Comparison of ENCODE assay signal across 16 cellular contexts in genomic region chr3:11705049-11705448, GRCh38.
DNase-seq lines count a peak whose midpoint lies in the region; ATAC-seq, FAIRE-seq and TF ChIP-seq lines count a peak whose summit lies in the region.
"Had no signal": no experiment of that assay in that cellular context is flagged by ENCODE, and none has a peak within 500 bp of the region (broad histone marks: within the 10 kb centered on the region; RNA-seq: fewer than 3 reads in every experiment).

No MANE protein-coding gene starts in this region.

- DNase-seq in ELF-1 (ENCODE audit: low read depth, low spot score) = peak; percentile 36
- peak; percentile 62 for DNase-seq in RCC 7860 (ENCODE audit: low spot score)
- DNase-seq in H1 (ENCODE audit: low read depth in 1 of 2, low spot score in 2 of 2) = peak in 1 of 2 experiments; percentile 53
- DNase-seq in neuronal stem cell (ENCODE audit: low spot score) = no peak
- DNase-seq in stomach = no peak
- no peak for DNase-seq in COLO668 (lab: John Stamatoyannopoulos, UW; ENCODE audit: unreplicated experiment)
- DNase-seq in DMS 273 treated with DMSO at 0.1 percent for 48 hours (lab: John Stamatoyannopoulos, UW) = no peak
- no peak for DNase-seq in Right ventricle myocardium superior
- DNase-seq: activated CD8-positive, alpha-beta memory T cell treated with anti-CD3 and anti-CD28 coated beads, Interleukin-2, amount 10 ng/mL, durations not matched to agents 7 days and 5 days; adrenal gland; Calu3; NCI-H1436 treated with DMSO at 0.1 percent for 48 hours; NCI-H526 had no signal

- peaks cover 0 to 2% of the 10 kb centered on the region in 2 experiments for H4K20me1 ChIP-seq in H1 (replicated peaks in 1 of 2; ENCODE audit: control insufficient read depth in 1 of 2, insufficient read depth in 2 of 2, low read length in 2 of 2)

- H3K27me3 ChIP-seq in H1 (replicated peaks in 1 of 4; ENCODE audit: control insufficient read depth in 3 of 4, extremely low read depth in 1 of 4, insufficient read depth in 3 of 4, low read length in 3 of 4) (no peaks in the 10 kb centered on the region), neuronal stem cell (ENCODE audit: control insufficient read depth in 3 of 3, insufficient read depth in 3 of 3, low read depth in 1 of 3, low read length in 3 of 3) (no peaks in the 10 kb centered on the region), stomach (no peaks in the 10 kb centered on the region)
- H3K27me3 ChIP-seq: adrenal gland, thyroid gland had no signal

- H3K36me3 ChIP-seq in H1 (ENCODE audit: control insufficient read depth in 2 of 4, insufficient read depth in 4 of 4, low read length in 3 of 4) = no peaks in the 10 kb centered on the region
- peaks cover 0 to 3% of the 10 kb centered on the region in 2 donors for H3K36me3 ChIP-seq in neuronal stem cell (replicated peaks in 1 of 2; ENCODE audit: control insufficient read depth in 2 of 2, insufficient read depth in 2 of 2, low read length in 2 of 2)
- peaks cover 0 to 20% (median 15%) of the 10 kb centered on the region in 4 donors for H3K36me3 ChIP-seq in stomach
- H3K36me3 ChIP-seq: adrenal gland had no signal

- H3K18ac ChIP-seq in H1 (ENCODE audit: extremely low read depth, low read length) (peak overlapping the region; percentile 24; the same call in 1 of the 2 replicates), neuronal stem cell (ENCODE audit: low read length) (no peak overlapping the region)

- H3K27ac ChIP-seq in H1 (ENCODE audit: low read depth, low read length) = no peak overlapping the region
- no peak overlapping the region for H3K27ac ChIP-seq in neuronal stem cell (replicated peaks; ENCODE audit: low read length)
- no peak overlapping the region for H3K27ac ChIP-seq in stomach
- H3K27ac ChIP-seq: adrenal gland, RWPE1, thyroid gland had no signal

- POLR2A ChIA-PET in H1 (lab: Charles Lee; ENCODE audit: partially characterized antibody) = interaction anchor here (0.9 kb wide), 1 partner anchor 18 kb away, joined by 3 read pairs; no protein-coding TSS in a partner anchor

- CTCF ChIA-PET in H1 (lab: Charles Lee; ENCODE audit: partially characterized antibody) = interaction anchor here (1.1 kb wide), 1 partner anchor 65 kb away, joined by 3 read pairs; no protein-coding TSS in a partner anchor

- no peak overlapping the region for H3K14ac ChIP-seq in H1 (ENCODE audit: insufficient read length)
- H3K14ac ChIP-seq in neuronal stem cell (ENCODE audit: low read length) = peak overlapping the region; percentile 14

- 0 out of 2 replicates have a peak overlapping the region, but pooled peaks have one; percentile 37 for H2BK20ac ChIP-seq in H1 (ENCODE audit: low read length)

- H2AK5ac ChIP-seq in H1 (ENCODE audit: low read depth, low read length) (no peak overlapping the region), neuronal stem cell (ENCODE audit: low read depth, low read length) (no peak overlapping the region)

- H2BK5ac ChIP-seq in H1 (ENCODE audit: low read depth, low read length) (0 out of 2 replicates have a peak overlapping the region, but pooled peaks have one; percentile 5), neuronal stem cell (ENCODE audit: low read length) (no peak overlapping the region)

- no peak overlapping the region for H2BK120ac ChIP-seq in H1 (replicated peaks; ENCODE audit: low read depth, low read length)
- no peak overlapping the region for H2BK120ac ChIP-seq in neuronal stem cell (ENCODE audit: low read depth, low read length)

- H3K23ac ChIP-seq in H1 (ENCODE audit: insufficient read length) = no peak overlapping the region
- H3K23ac ChIP-seq in neuronal stem cell (ENCODE audit: low read depth, low read length, poor library complexity) = no peak overlapping the region

- H3K79me2 ChIP-seq in H1 (ENCODE audit: control insufficient read depth in 1 of 2, insufficient read depth in 2 of 2, low read length in 2 of 2) = peaks cover 0 to 12% of the 10 kb centered on the region in 2 experiments; a peak in 2 of 4 replicates

- H3K4me2 ChIP-seq in H1 (ENCODE audit: insufficient read depth in 1 of 2, low read depth in 2 of 2, low read length in 2 of 2) = no peak overlapping the region
- H3K4me2 ChIP-seq in neuronal stem cell (ENCODE audit: insufficient read depth, low read length, poor library complexity, severe bottlenecking) = no peak overlapping the region

- TF ChIP-seq EP300 in H1 (IDR thresholded peaks at IDR 0.05; ENCODE audit: borderline replicate concordance in 1 of 2, low read depth in 2 of 2, low read length in 2 of 2) (no peak), stomach (IDR thresholded peaks at IDR 0.05) (no peak)

- WGBS in H1 (ENCODE audit: extremely low coverage in 1 of 2, insufficient coverage in 1 of 2, insufficient read length in 1 of 2, insufficient replicate concordance in 2 of 2, low coverage in 1 of 2, low lambda C conversion rate in 2 of 2, missing lambda C conversion rate in 1 of 2), 2 experiments = 82% methylated on average over 26 of the region's 27 CpGs; no CpG with 5 or more reads in 1 of the 2 experiments
- no CpG with 5 or more reads among the region's 27 CpGs for WGBS in neuronal stem cell (ENCODE audit: extremely low coverage in 2 of 2, insufficient read length in 2 of 2, insufficient replicate concordance in 1 of 2), 2 donors
- 83 to 91% (median 87%) methylated on average over 27 of the region's 27 CpGs for WGBS in stomach, 5 donors

- H3K4ac ChIP-seq in H1 (replicated peaks; ENCODE audit: insufficient read length, low read depth, low read length) (peak overlapping the region; percentile 8), neuronal stem cell (ENCODE audit: low read length) (no peak overlapping the region)

- no peaks in the 10 kb centered on the region for H3K23me2 ChIP-seq in H1 (ENCODE audit: low read depth, low read length)

- H3K9ac ChIP-seq in H1 (replicated peaks in 1 of 4; ENCODE audit: extremely low read depth in 1 of 4, low read depth in 3 of 4, low read length in 3 of 4) (no peak overlapping the region), neuronal stem cell (ENCODE audit: low read depth, low read length, poor library complexity) (no peak overlapping the region)

- H3K79me1 ChIP-seq in H1 (ENCODE audit: low read depth, low read length) (no peaks in the 10 kb centered on the region; the same call in 1 of the 2 replicates), neuronal stem cell (ENCODE audit: low read depth, low read length) (peaks cover 2% of the 10 kb centered on the region)

- FAIRE-seq in RCC 7860 (lab: Jason Lieb, UNC) (peak; percentile 30), H1 (lab: Jason Lieb, UNC) (no peak)

- TF ChIP-seq POLR2A in H1 (IDR thresholded peaks at IDR 0.05; ENCODE audit: control extremely low read depth in 1 of 2, low read depth in 2 of 2, low read length in 2 of 2) (no peak), stomach (IDR thresholded peaks at IDR 0.05) (no peak)

- intact Hi-C loops in stomach (cut with DNase I; ENCODE audit: low total_unique reads) = no loop called here
- intact Hi-C loops in Right ventricle myocardium superior (cut with DNase I) = no loop called here

- H3K4me3 ChIP-seq in H1 (ENCODE audit: extremely low read depth in 1 of 4, insufficient read depth in 2 of 4, low read depth in 3 of 4, low read length in 4 of 4) (no peak overlapping the region), neuronal stem cell (ENCODE audit: low read length in 2 of 2) (no peak overlapping the region), stomach (no peak overlapping the region)
- H3K4me3 ChIP-seq: adrenal gland, skin epidermis, thyroid gland had no signal

- no peak for TF ChIP-seq CTCF in H1 (IDR thresholded peaks at IDR 0.05; ENCODE audit: control extremely low read depth in 1 of 3, insufficient read depth in 1 of 3, low read depth in 1 of 3, low read length in 3 of 3)
- TF ChIP-seq CTCF in stomach (IDR thresholded peaks at IDR 0.05) = no peak

- H2AFZ ChIP-seq in H1 (ENCODE audit: low read length) (0 out of 2 replicates have a peak overlapping the region, but pooled peaks have one; percentile 65), neuronal stem cell (ENCODE audit: low read length) (no peak overlapping the region)

- no peak overlapping the region for H4K91ac ChIP-seq in H1 (replicated peaks; ENCODE audit: insufficient read length, low read length)
- no peak overlapping the region for H4K91ac ChIP-seq in neuronal stem cell (ENCODE audit: low read depth, low read length, poor library complexity)

- no peak overlapping the region for H3K56ac ChIP-seq in H1 (replicated peaks; ENCODE audit: insufficient read length, low read depth, low read length)

- no peak for TF ChIP-seq RAD21 in H1 (IDR thresholded peaks at IDR 0.05 in 1 of 2, conservative IDR thresholded peaks at IDR 0.05 in 1 of 2; ENCODE audit: low read depth in 2 of 2, low read length in 2 of 2)

- H2BK12ac ChIP-seq in H1 (ENCODE audit: low read depth, low read length) (no peak overlapping the region; the same call in 1 of the 2 replicates), neuronal stem cell (ENCODE audit: low read length) (no peak overlapping the region)

- H3K9me3 ChIP-seq in H1 (ENCODE audit: insufficient read depth in 2 of 2, low read depth in 1 of 2, low read length in 1 of 2) = peaks cover 0 to 3% of the 10 kb centered on the region in 2 experiments; a peak in 1 of 4 replicates
- H3K9me3 ChIP-seq in neuronal stem cell (replicated peaks in 1 of 2; ENCODE audit: control insufficient read depth in 2 of 2, insufficient read depth in 1 of 2, low read depth in 1 of 2, low read length in 2 of 2) = peaks cover 0 to 2% of the 10 kb centered on the region in 2 donors
- peaks cover 0 to 6% (median 0%) of the 10 kb centered on the region in 4 donors for H3K9me3 ChIP-seq in stomach
- H3K9me3 ChIP-seq: adrenal gland, thyroid gland had no signal

- H2BK15ac ChIP-seq in H1 (ENCODE audit: low read length) = no peak overlapping the region
- no peak overlapping the region for H2BK15ac ChIP-seq in neuronal stem cell (ENCODE audit: low read length)

- ATAC-seq in Right ventricle myocardium superior (ENCODE audit: poor library complexity) = no peak
- ATAC-seq: activated CD8-positive, alpha-beta memory T cell treated with anti-CD3 and anti-CD28 coated beads, Interleukin-2, amount 10 ng/mL, durations not matched to agents 7 days and 5 days had no signal

- H4K5ac ChIP-seq in H1 (ENCODE audit: insufficient read length, low read depth, low read length) = no peak overlapping the region

- H3K4me1 ChIP-seq in H1 (replicated peaks in 1 of 4; ENCODE audit: control insufficient read depth in 3 of 4, insufficient read depth in 4 of 4, low read length in 3 of 4) (peaks cover 0 to 3% (median 1%) of the 10 kb centered on the region in 4 experiments; a peak in 2 of 7 replicates), neuronal stem cell (ENCODE audit: control insufficient read depth in 2 of 2, insufficient read depth in 1 of 2, low read depth in 1 of 2, low read length in 2 of 2) (no peaks in the 10 kb centered on the region), stomach (peaks cover 0 to 9% (median 4%) of the 10 kb centered on the region in 4 donors)
- H3K4me1 ChIP-seq: adrenal gland, thyroid gland had no signal

- H4K8ac ChIP-seq in H1 (ENCODE audit: extremely low read depth, insufficient read depth, low read length) = peak overlapping the region; percentile 59; the same call in 1 of the 2 replicates
- no peak overlapping the region for H4K8ac ChIP-seq in neuronal stem cell (ENCODE audit: low read depth, low read length)

TF ChIP-seq in H1, 55 proteins besides CTCF, POLR2A, EP300 and RAD21 (continues in another document):
- TF ChIP-seq MAX (IDR thresholded peaks at IDR 0.05) = peak; percentile 50

Comparison
In these comparisons a context has a peak if more than half of its experiments do, and no peak if none do; other contexts are left out.
1. DNase-seq: peak in ELF-1 (single experiment) and RCC 7860 (single experiment); none in neuronal stem cell (single experiment), stomach (single experiment), COLO668 (single experiment), DMS 273 treated with DMSO at 0.1 percent for 48 hours (single experiment) and Right ventricle myocardium superior (single experiment).